ENCODE assay signal across 12 cellular contexts in the genomic region with DNA sequence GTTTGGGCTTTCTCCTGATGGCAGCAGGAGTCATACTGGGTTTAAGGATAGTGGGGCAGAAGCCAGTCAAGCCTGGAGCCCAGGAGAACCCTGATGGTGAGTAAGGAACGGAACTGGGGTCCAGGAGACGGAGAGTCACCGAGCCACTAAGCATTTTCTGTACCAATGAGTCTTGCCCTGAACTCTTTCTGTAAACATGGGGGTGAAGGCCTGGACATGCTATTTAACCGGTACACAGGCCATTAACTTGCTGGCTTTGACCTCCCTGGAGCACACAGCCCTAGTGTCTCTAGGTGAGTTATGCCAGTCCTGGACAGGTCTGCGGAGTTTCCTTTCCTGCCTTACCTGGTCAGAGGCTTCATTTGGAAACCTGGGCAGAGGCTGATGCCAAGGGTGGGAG. TPM values are rescaled to one million over a fixed set of nuclear protein-coding genes. Genes with fewer than 3 reads are reported as not detected.
DNase-seq lines count a peak whose midpoint lies in the region; ATAC-seq, FAIRE-seq and TF ChIP-seq lines count a peak whose summit lies in the region.
"Had no signal": no experiment of that assay in that cellular context is flagged by ENCODE, and none has a peak within 500 bp of the region (broad histone marks: within the 10 kb centered on the region; RNA-seq: fewer than 3 reads in every experiment).

No MANE protein-coding gene starts in this region.

- no peak overlapping the region; the same call in none of the 2 replicates for H4K91ac ChIP-seq in IMR-90 (ENCODE audit: insufficient read depth, low read depth, low read length)

- H3K9me3 ChIP-seq in BLaER1 (no peaks in the 10 kb centered on the region), IMR-90 (ENCODE audit: control insufficient read depth, insufficient read depth, low read length) (no peaks in the 10 kb centered on the region), small intestine (ENCODE audit: control insufficient read depth, low read depth) (no peaks in the 10 kb centered on the region)
- H3K9me3 ChIP-seq: prostate gland had no signal

- H3K9ac ChIP-seq in BLaER1: no peak overlapping the region
- no peak overlapping the region for H3K9ac ChIP-seq in IMR-90 (ENCODE audit: low read depth, low read length)
- H3K9ac ChIP-seq in mesendoderm (ENCODE audit: low read length): no peak overlapping the region

- CTCF ChIA-PET in IMR-90 (lab: Yijun Ruan, JAX): no interaction called here

- H3K27me3 Mint-ChIP-seq in brain (peaks cover 10% of the 10 kb centered on the region), osteocyte (ENCODE audit: unreplicated experiment) (no peaks in the 10 kb centered on the region)
- H3K27me3 Mint-ChIP-seq: CD8-positive, alpha-beta memory T cell had no signal

- ATAC-seq in IMR-90 (ENCODE audit: low read depth): no peak

- dilution Hi-C loops in IMR-90 (cut with HindIII; ENCODE audit: low sequenced_read_pairs, unreplicated experiment): no loop called here

- H3K23ac ChIP-seq in IMR-90 (ENCODE audit: low read depth, low read length) (peak overlapping the region; percentile 36; the same call in 1 of the 2 replicates), mesendoderm (ENCODE audit: low read length) (no peak overlapping the region)

- 61% methylated on average over 3 of the region's 5 CpGs; no CpG with 5 or more reads in 1 of the 2 experiments for WGBS in IMR-90 (ENCODE audit: extremely low coverage in 2 of 2, insufficient read length in 1 of 2), 2 experiments
- WGBS in mesendoderm (ENCODE audit: extremely low coverage, insufficient coverage, low lambda C conversion rate): no CpG with 5 or more reads among the region's 5 CpGs
- 72 to 76% (median 74%) methylated on average over 5 of the region's 5 CpGs for WGBS in small intestine, 3 donors

- TF ChIP-seq RAD21 in IMR-90 (IDR thresholded peaks at IDR 0.05; ENCODE audit: low read length): no peak

- H3K27ac ChIP-seq in BLaER1: no peak overlapping the region
- no peak overlapping the region for H3K27ac ChIP-seq in IMR-90 (ENCODE audit: insufficient read depth, low read length)
- no peak overlapping the region for H3K27ac ChIP-seq in mesendoderm (ENCODE audit: low read depth, low read length)
- H3K27ac ChIP-seq in small intestine (ENCODE audit: low read depth in 1 of 2, low read length in 1 of 2): no peak overlapping the region
- H3K27ac ChIP-seq: prostate gland had no signal

- POLR2A ChIA-PET in IMR-90 (lab: Charles Lee; ENCODE audit: unreplicated experiment): no interaction called here

- H3K4me1 Mint-ChIP-seq in brain: peaks cover 51% of the 10 kb centered on the region
- peaks cover 60% of the 10 kb centered on the region for H3K4me1 Mint-ChIP-seq in osteocyte (ENCODE audit: unreplicated experiment)

- H3K56ac ChIP-seq in IMR-90 (ENCODE audit: extremely low read depth, insufficient read depth, low read length) (no peak overlapping the region), mesendoderm (ENCODE audit: low read length) (no peak overlapping the region)

- DNase-seq in IMR-90 (no peak), osteocyte (ENCODE audit: extremely low spot score, unreplicated experiment) (no peak), middle frontal gyrus (ENCODE audit: extremely low spot score, low spot score) (no peak), mesendoderm (no peak), small intestine (no peak), GM13976 (ENCODE audit: low spot score) (no peak)
- DNase-seq: CD8-positive, alpha-beta memory T cell; stimulated activated CD4-positive, alpha-beta T cell treated with anti-CD3 and anti-CD28 coated beads, Interleukin-2, amount 100 ng/mL, for 48 hours had no signal

- H3K27ac Mint-ChIP-seq in brain: peak overlapping the region in 2 of 5 experiments; percentile 8 to 26
- H3K27ac Mint-ChIP-seq in osteocyte (ENCODE audit: unreplicated experiment): no peak overlapping the region

- no peak overlapping the region for H2BK15ac ChIP-seq in IMR-90 (ENCODE audit: low read depth, low read length)
- no peak overlapping the region for H2BK15ac ChIP-seq in mesendoderm (replicated peaks; ENCODE audit: low read depth)

- peaks cover 78% of the 10 kb centered on the region for H4K20me1 ChIP-seq in BLaER1
- peaks cover 35% of the 10 kb centered on the region for H4K20me1 ChIP-seq in IMR-90 (ENCODE audit: insufficient read depth, low read length)

- intact Hi-C loops in IMR-90 (cut with micrococcal nuclease): no loop called here

- peaks cover 36 to 63% of the 10 kb centered on the region in 2 experiments for H3K79me1 ChIP-seq in IMR-90 (ENCODE audit: low read depth in 1 of 2, low read length in 2 of 2)
- H3K79me1 ChIP-seq in mesendoderm (ENCODE audit: low read length): peaks cover 20% of the 10 kb centered on the region

- no peak overlapping the region for H2BK120ac ChIP-seq in IMR-90 (ENCODE audit: low read depth, low read length)
- H2BK120ac ChIP-seq in mesendoderm (ENCODE audit: low read depth, low read length): no peak overlapping the region

- no peak overlapping the region for H3K18ac ChIP-seq in IMR-90 (ENCODE audit: low read depth, low read length)
- no peak overlapping the region for H3K18ac ChIP-seq in mesendoderm (ENCODE audit: low read length)

- H3K4me1 ChIP-seq in BLaER1 (peaks cover 65% of the 10 kb centered on the region), IMR-90 (ENCODE audit: control insufficient read depth, insufficient read depth, low read length) (peaks cover 33% of the 10 kb centered on the region), mesendoderm (ENCODE audit: control insufficient read depth, low read depth, low read length) (peaks cover 9% of the 10 kb centered on the region), small intestine (ENCODE audit: control insufficient read depth in 2 of 2, insufficient read depth in 1 of 2, low read depth in 1 of 2, low read length in 1 of 2) (peaks cover 3 to 16% of the 10 kb centered on the region in 2 donors)

- H3K4me3 Mint-ChIP-seq in brain (peak overlapping the region in 3 of 5 experiments; percentile 24 to 97 (median 97)), osteocyte (ENCODE audit: unreplicated experiment) (peak overlapping the region; percentile 11)

- no TSS peak for BruUV-seq in IMR-90 (replicated peaks; lab: Mats Ljungman, UMichigan)

- H3K36me3 Mint-ChIP-seq in brain (peaks cover 24% of the 10 kb centered on the region), osteocyte (ENCODE audit: unreplicated experiment) (peaks cover 6% of the 10 kb centered on the region)

- no peak for TF ChIP-seq CTCF in IMR-90 (conservative IDR thresholded peaks at IDR 0.05; ENCODE audit: low read depth, low read length)
- no peak for TF ChIP-seq CTCF in brain (conservative IDR thresholded peaks at IDR 0.05)
- no peak for TF ChIP-seq CTCF in osteocyte (IDR thresholded peaks at IDR 0.05)
- TF ChIP-seq CTCF in GM13976 (IDR thresholded peaks at IDR 0.05; ENCODE audit: borderline replicate concordance, control extremely low read depth, extremely low read depth, insufficient read depth, missing control alignments): no peak

- H3K9me1 ChIP-seq in IMR-90 (ENCODE audit: insufficient read depth, low read length): peaks cover 40% of the 10 kb centered on the region

- no peaks in the 10 kb centered on the region for H3K9me3 Mint-ChIP-seq in brain
- no peaks in the 10 kb centered on the region for H3K9me3 Mint-ChIP-seq in osteocyte (ENCODE audit: unreplicated experiment)
- H3K9me3 Mint-ChIP-seq: CD8-positive, alpha-beta memory T cell had no signal

- peaks cover 71% of the 10 kb centered on the region for H3K79me2 ChIP-seq in mesendoderm (ENCODE audit: control insufficient read depth, insufficient read depth, low read length)

- no peak overlapping the region; a peak in 1 of 4 replicates for H4K8ac ChIP-seq in IMR-90 (ENCODE audit: low read depth in 2 of 2, low read length in 2 of 2)
- H4K8ac ChIP-seq in mesendoderm (ENCODE audit: low read depth, low read length): no peak overlapping the region

- H3K4ac ChIP-seq in IMR-90 (ENCODE audit: low read depth, low read length): no peak overlapping the region
- no peak overlapping the region for H3K4ac ChIP-seq in mesendoderm (ENCODE audit: low read depth, low read length)

- no peak overlapping the region for H3K4me3 ChIP-seq in BLaER1
- H3K4me3 ChIP-seq in IMR-90 (ENCODE audit: insufficient read depth, low read depth, low read length): no peak overlapping the region
- no peak overlapping the region for H3K4me3 ChIP-seq in mesendoderm (ENCODE audit: low read length)
- H3K4me3 ChIP-seq in small intestine (ENCODE audit: low read depth in 1 of 2, low read length in 2 of 2): no peak overlapping the region
- H3K4me3 ChIP-seq: prostate gland had no signal

- FAIRE-seq in small intestine (lab: Jason Lieb, UNC): no peak
- FAIRE-seq: HTR-8/SVneo had no signal

- no peak overlapping the region for H2BK20ac ChIP-seq in IMR-90 (ENCODE audit: low read depth, low read length)

- H2AK9ac ChIP-seq in IMR-90 (replicated peaks; ENCODE audit: low read depth, low read length, poor library complexity): peak overlapping the region; percentile 51

- no peak for TF ChIP-seq POLR2A in IMR-90 (IDR thresholded peaks at IDR 0.05; ENCODE audit: low read depth, low read length)

- H2BK5ac ChIP-seq in IMR-90 (ENCODE audit: low read depth, low read length, poor library complexity, severe bottlenecking): no peak overlapping the region
- H2BK5ac ChIP-seq in mesendoderm (ENCODE audit: low read length): no peak overlapping the region

- H3K36me3 ChIP-seq in BLaER1 (peaks cover 42% of the 10 kb centered on the region), IMR-90 (ENCODE audit: control insufficient read depth, insufficient read depth, low read length) (peaks cover 9% of the 10 kb centered on the region), mesendoderm (ENCODE audit: control insufficient read depth, insufficient read depth, low read length) (no peaks in the 10 kb centered on the region), small intestine (ENCODE audit: control insufficient read depth in 2 of 2, insufficient read depth in 2 of 2, low read length in 2 of 2) (no peaks in the 10 kb centered on the region)
- H3K36me3 ChIP-seq: prostate gland had no signal

- in situ Hi-C loops in IMR-90 (cut with MboI; ENCODE audit: low sequenced_read_pairs): loop anchor here (5.0 kb wide), 1 partner anchor 56 kb away; no protein-coding TSS in a partner anchor
- in situ Hi-C loops in GM13976 (cut with MboI; ENCODE audit: low sequenced_read_pairs, unreplicated experiment): no loop called here

- H3K27me3 ChIP-seq in BLaER1: no peaks in the 10 kb centered on the region
- no peaks in the 10 kb centered on the region for H3K27me3 ChIP-seq in IMR-90 (ENCODE audit: control insufficient read depth, insufficient read depth, low read length)
- no peaks in the 10 kb centered on the region for H3K27me3 ChIP-seq in mesendoderm (ENCODE audit: insufficient read depth, low read length, poor library complexity)
- no peaks in the 10 kb centered on the region for H3K27me3 ChIP-seq in small intestine (ENCODE audit: control insufficient read depth in 2 of 2, insufficient read depth in 2 of 2, low read length in 2 of 2)

- no peak overlapping the region for H3K14ac ChIP-seq in IMR-90 (replicated peaks; ENCODE audit: low read depth, low read length)

- H4K5ac ChIP-seq in IMR-90 (ENCODE audit: low read depth, low read length) (no peak overlapping the region), mesendoderm (ENCODE audit: low read length) (no peak overlapping the region)

- 0 out of 2 replicates have a peak overlapping the region, but pooled peaks have one; percentile 5 for H2AK5ac ChIP-seq in IMR-90 (ENCODE audit: low read depth, low read length)
- H2AK5ac ChIP-seq in mesendoderm (ENCODE audit: low read length): no peak overlapping the region

- 0 out of 2 replicates have a peak overlapping the region, but pooled peaks have one; percentile 99 for H3K4me2 ChIP-seq in BLaER1
- no peak overlapping the region for H3K4me2 ChIP-seq in IMR-90 (ENCODE audit: low read depth, low read length)
- H3K4me2 ChIP-seq in mesendoderm (ENCODE audit: low read length): no peak overlapping the region

- no peak overlapping the region for H2AFZ ChIP-seq in IMR-90 (replicated peaks; ENCODE audit: low read length, poor library complexity)

RNA-seq across cellular contexts. Expression of gene SLC6A6, which starts 3.9 kb away (rescaled TPM):
- total RNA-seq in IMR-90 (2012; rRNA removed) (29.9 and 32.5 TPM in 2 replicates), osteocyte (37.2 and 41.9 TPM in 2 replicates)
- polyA plus RNA-seq in IMR-90 (2012; rRNA removed) (39.3 and 39.4 TPM in 2 replicates), brain (ENCODE audit: insufficient read depth, low read depth, low replicate concordance) (5.2 TPM), small intestine (10 to 100 TPM in 1 of 3 donors, 1 to 10 TPM in 2; 6.9 to 10.8 (median 8.6) TPM)
- 14.9 and 24.2 TPM in 2 replicates for polyA plus RNA-seq in IMR-90 (2012; cell fraction: cytosol; rRNA removed)
- polyA plus RNA-seq in IMR-90 (2012; cell fraction: nucleus; rRNA removed; ENCODE audit: low replicate concordance): 70.6 and 99.2 TPM in 2 replicates
- polyA plus RNA-seq in mesendoderm (2013, experiment 1 of 2): 50.8 TPM
- polyA plus RNA-seq in mesendoderm (2013, experiment 2 of 2): 51.5 TPM
